8 cellular contexts compared by ENCODE assay signal in genomic region chr3:64297563-64297962, GRCh38.
"Had no signal": no experiment of that assay in that cellular context is flagged by ENCODE, and none has a peak within 500 bp of the region (broad histone marks: within the 10 kb centered on the region; RNA-seq: fewer than 3 reads in every experiment).

No MANE protein-coding gene starts in this region.

- DNase-seq: GDM1, GF-D8 had no signal

- ATAC-seq: GM12878 had no signal

- FAIRE-seq: G401.6, GM12878, GM12891, GM12892, GM18507, GM19239 had no signal

- H3K4me3 ChIP-seq: GM12878 had no signal
